Comparison of ENCODE assay signal across 8 cellular contexts in the genomic region with DNA sequence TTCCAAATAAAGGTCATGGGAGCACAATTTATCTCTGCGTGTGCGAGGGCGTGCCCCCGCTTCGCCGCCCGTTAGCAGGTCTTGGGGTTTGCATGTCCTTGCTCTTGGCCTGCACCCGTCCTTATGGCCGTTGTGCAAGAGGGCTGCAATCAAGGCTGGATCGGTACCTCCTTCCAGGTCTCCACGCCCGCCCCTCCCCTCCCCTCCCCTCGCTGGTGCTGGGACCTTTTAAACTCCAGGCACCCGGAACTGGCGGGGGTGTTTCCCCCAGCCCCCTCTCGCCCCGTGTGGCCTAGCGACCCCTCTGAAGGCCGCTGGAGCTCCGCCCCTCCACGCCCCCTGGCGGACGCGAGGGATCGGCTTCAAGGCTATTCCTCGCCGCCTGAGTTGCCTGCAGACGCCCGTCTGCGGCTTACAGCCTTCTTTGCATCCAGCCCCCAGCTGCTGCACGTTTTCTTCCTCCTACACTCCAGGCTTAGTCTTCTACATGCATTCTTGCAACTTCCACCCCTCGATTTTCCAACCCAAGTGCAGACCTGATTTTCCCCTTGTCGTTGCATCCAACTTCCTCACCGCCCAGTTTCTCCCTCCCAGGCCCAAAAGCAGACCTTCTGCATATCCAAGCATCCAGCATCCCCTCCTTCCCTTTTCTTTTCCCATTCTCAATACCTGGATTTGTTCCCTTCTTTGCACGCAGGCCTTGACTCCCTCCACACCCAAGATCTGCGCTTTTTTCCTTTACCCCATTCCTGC. TPM values are rescaled to one million over a fixed set of nuclear protein-coding genes. Genes with fewer than 3 reads are reported as not detected.
DNase-seq lines count a peak whose midpoint lies in the region; ATAC-seq and TF ChIP-seq lines count a peak whose summit lies in the region.

No MANE protein-coding gene starts in this region.

- peak; percentile 88 for DNase-seq in GM06990 (ENCODE audit: extremely low read depth, insufficient read length)
- DNase-seq in HCEC 1CT = peak; percentile 74
- peak; percentile 67 for DNase-seq in M059J (ENCODE audit: low read depth)
- DNase-seq in SKM-1 (lab: John Stamatoyannopoulos, UW; ENCODE audit: unreplicated experiment) = peak; percentile 81
- DNase-seq in activated naive CD8-positive, alpha-beta T cell treated with anti-CD3 and anti-CD28 coated beads, Interleukin-2, amount 50 U/mL, for 24 hours = peak; percentile 88
- peak; percentile 83 to 91 (median 86) for DNase-seq in heart left ventricle
- DNase-seq in posterior vena cava (ENCODE audit: low spot score) = peak; percentile 95
- peak; percentile 84 to 95 for DNase-seq in upper lobe of left lung

- H3K4me1 Mint-ChIP-seq in activated naive CD8-positive, alpha-beta T cell treated with anti-CD3 and anti-CD28 coated beads, Interleukin-2, amount 50 U/mL, for 24 hours = peaks cover 27% of the 10 kb centered on the region

- H3K4me3 Mint-ChIP-seq in activated naive CD8-positive, alpha-beta T cell treated with anti-CD3 and anti-CD28 coated beads, Interleukin-2, amount 50 U/mL, for 24 hours = peak overlapping the region; percentile 97

- H3K9me3 ChIP-seq in heart left ventricle (no peaks in the 10 kb centered on the region), upper lobe of left lung (no peaks in the 10 kb centered on the region)

- H3K27ac ChIP-seq in heart left ventricle (peak overlapping the region; percentile 51 to 95 (median 84)), upper lobe of left lung (peak overlapping the region; percentile 78 to 90 (median 84))

- H3K4me1 ChIP-seq in heart left ventricle (peaks cover 0 to 55% (median 21%) of the 10 kb centered on the region in 12 donors), upper lobe of left lung (peaks cover 31 to 47% (median 40%) of the 10 kb centered on the region in 4 donors)

- TF ChIP-seq EP300 in upper lobe of left lung (IDR thresholded peaks at IDR 0.05) = no peak

- H3K27me3 ChIP-seq in GM06990 (replicated peaks; ENCODE audit: control insufficient read depth, insufficient read depth, low read length) (no peaks in the 10 kb centered on the region), heart left ventricle (no peaks in the 10 kb centered on the region), upper lobe of left lung (no peaks in the 10 kb centered on the region)

- ATAC-seq in activated naive CD8-positive, alpha-beta T cell treated with anti-CD3 and anti-CD28 coated beads, Interleukin-2, amount 50 U/mL, for 24 hours = peak; percentile 81
- ATAC-seq in heart left ventricle = peak; percentile 82 to 85 (median 83)
- ATAC-seq in upper lobe of left lung (ENCODE audit: low FRiP score in 2 of 2) = peak; percentile 91 to 92

- 0 to 1% (median 0%) methylated on average over 21 to 36 of the region's 36 CpGs for WGBS in heart left ventricle, 4 donors
- 0% methylated on average over 13 to 34 of the region's 36 CpGs for WGBS in upper lobe of left lung, 2 donors

- TF ChIP-seq POLR2A in heart left ventricle (IDR thresholded peaks at IDR 0.05) = no peak
- TF ChIP-seq POLR2A in upper lobe of left lung (IDR thresholded peaks at IDR 0.05) = peak in 1 of 4 donors; percentile 51

- peak; percentile 95 for TF ChIP-seq CTCF in GM06990 (IDR thresholded peaks at IDR 0.05; ENCODE audit: insufficient read depth, low read length, poor library complexity, severe bottlenecking)
- peak; percentile 67 to 84 (median 76) for TF ChIP-seq CTCF in heart left ventricle (IDR thresholded peaks at IDR 0.05)
- peak; percentile 68 to 86 (median 81) for TF ChIP-seq CTCF in upper lobe of left lung (IDR thresholded peaks at IDR 0.05)

- H3K4me3 ChIP-seq in GM06990 (replicated peaks; ENCODE audit: low read depth, low read length) = peak overlapping the region; percentile 93
- H3K4me3 ChIP-seq in heart left ventricle = peak overlapping the region; percentile 73 to 96 (median 84)
- peak overlapping the region; percentile 88 to 97 (median 96) for H3K4me3 ChIP-seq in upper lobe of left lung

- H3K27ac Mint-ChIP-seq in activated naive CD8-positive, alpha-beta T cell treated with anti-CD3 and anti-CD28 coated beads, Interleukin-2, amount 50 U/mL, for 24 hours = peak overlapping the region; percentile 84

- H3K27me3 Mint-ChIP-seq in activated naive CD8-positive, alpha-beta T cell treated with anti-CD3 and anti-CD28 coated beads, Interleukin-2, amount 50 U/mL, for 24 hours = no peaks in the 10 kb centered on the region

- intact Hi-C loops in heart left ventricle (cut with DNase I) = loop anchor here in 6 of 10 donors (1.0 to 5.0 kb wide), 4 partner anchors 67 to 82 kb away; no protein-coding TSS in a partner anchor
- intact Hi-C loops in posterior vena cava (cut with DNase I) = loop anchor here (10.0 kb wide), 1 partner anchor 79 kb away; no protein-coding TSS in a partner anchor

- H3K36me3 ChIP-seq in GM06990 (ENCODE audit: control insufficient read depth, insufficient read depth, low read length) (no peaks in the 10 kb centered on the region; the same call in 1 of the 2 replicates), heart left ventricle (peaks cover 0 to 40% (median 34%) of the 10 kb centered on the region in 9 donors), upper lobe of left lung (peaks cover 0 to 23% (median 8%) of the 10 kb centered on the region in 4 donors)

- H3K36me3 Mint-ChIP-seq in activated naive CD8-positive, alpha-beta T cell treated with anti-CD3 and anti-CD28 coated beads, Interleukin-2, amount 50 U/mL, for 24 hours (ENCODE audit: low read depth) = peaks cover 15% of the 10 kb centered on the region

- H3K9me3 Mint-ChIP-seq in activated naive CD8-positive, alpha-beta T cell treated with anti-CD3 and anti-CD28 coated beads, Interleukin-2, amount 50 U/mL, for 24 hours = no peaks in the 10 kb centered on the region

RNA-seq across cellular contexts. Expression of gene IDH1, which starts 0.6 kb away (rescaled TPM):
- 114 and 145 TPM in 2 replicates for total RNA-seq in M059J (2014; rRNA removed; shearing (Covaris generic))
- 100 to 1,000 TPM in 1 of 9 donors, 10 to 100 TPM in 8; 21.5 to 115 (median 34.6) TPM for total RNA-seq in heart left ventricle
- 10 to 100 TPM; 16.0 to 20.5 TPM for polyA plus RNA-seq in heart left ventricle
- 10 to 100 TPM; 46.8 to 81.8 TPM for total RNA-seq in posterior vena cava
- total RNA-seq in upper lobe of left lung = 100 to 1,000 TPM in 3 of 6 donors, 10 to 100 TPM in 3; 44.5 to 148 (median 89.6) TPM

RNA-seq across cellular contexts. Expression of gene PIKFYVE, which starts 11.8 kb away (rescaled TPM):
- 12.0 and 16.6 TPM in 2 replicates for total RNA-seq in M059J (2014; rRNA removed; shearing (Covaris generic))
- total RNA-seq in heart left ventricle (10 to 100 TPM; 12.5 to 31.4 (median 20.3) TPM), posterior vena cava (10 to 100 TPM; 25.4 to 26.1 TPM), upper lobe of left lung (10 to 100 TPM; 20.1 to 48.2 (median 25.1) TPM)
- 1 to 10 TPM; 4.2 to 6.7 TPM for polyA plus RNA-seq in heart left ventricle

Comparison
In these comparisons a context has a peak if more than half of its experiments do, and no peak if none do; other contexts are left out.
1. Peak in every context shown above with its lines: DNase-seq, ATAC-seq, H3K4me3 ChIP-seq and H3K27ac ChIP-seq.